ENCODE assay signal across 28 cellular contexts in the genomic region with DNA sequence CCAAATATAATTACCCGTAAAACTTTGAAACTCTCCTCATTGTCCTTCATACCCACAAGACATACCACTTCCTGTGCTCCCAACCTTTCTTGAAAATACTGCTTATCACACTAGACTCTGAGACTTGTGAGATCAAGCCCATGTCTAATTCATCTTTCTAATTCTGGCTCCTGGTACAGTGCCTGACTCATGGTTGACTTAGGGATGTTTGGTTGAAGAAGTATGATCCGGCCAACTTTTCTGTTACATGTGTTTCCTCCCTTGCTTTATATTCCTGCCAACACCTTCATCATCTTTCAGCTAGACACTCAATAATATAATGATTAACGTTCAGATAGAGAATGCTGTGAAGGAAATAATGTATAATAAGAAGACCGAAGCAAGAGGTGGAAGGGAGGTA.
"Had no signal": no experiment of that assay in that cellular context is flagged by ENCODE, and none has a peak within 500 bp of the region (broad histone marks: within the 10 kb centered on the region; RNA-seq: fewer than 3 reads in every experiment).

No MANE protein-coding gene starts in this region.

- H3K27ac Mint-ChIP-seq: natural killer cell; nephron; neural progenitor cell; progenitor cell of endocrine pancreas; stimulated activated memory B cell treated with anti-CD40 and anti-IgM and Interleukin-4, amounts not matched to agents 10 μg/mL and 1 μg/mL and 100 μg/mL, for 72 hours; stimulated activated naive CD8-positive, alpha-beta T cell treated with anti-CD3 and anti-CD28 coated beads, Interleukin-15, amount 100 ng/mL, for 72 hours; type B pancreatic cell had no signal

- H3K4me3 Mint-ChIP-seq: natural killer cell; nephron; neural progenitor cell; stimulated activated memory B cell treated with anti-CD40 and anti-IgM and Interleukin-4, amounts not matched to agents 10 μg/mL and 1 μg/mL and 100 μg/mL, for 72 hours; stimulated activated naive CD8-positive, alpha-beta T cell treated with anti-CD3 and anti-CD28 coated beads, Interleukin-15, amount 100 ng/mL, for 72 hours; type B pancreatic cell had no signal

- H3K27me3 Mint-ChIP-seq: progenitor cell of endocrine pancreas, type B pancreatic cell had no signal

- H3K4me1 Mint-ChIP-seq: natural killer cell; neural progenitor cell; stimulated activated memory B cell treated with anti-CD40 and anti-IgM and Interleukin-4, amounts not matched to agents 10 μg/mL and 1 μg/mL and 100 μg/mL, for 72 hours; stimulated activated naive CD8-positive, alpha-beta T cell treated with anti-CD3 and anti-CD28 coated beads, Interleukin-15, amount 100 ng/mL, for 72 hours had no signal

- DNase-seq: natural killer cell; occipital lobe; ovary; posterior cingulate gyrus; psoas muscle; right cardiac atrium; right lobe of liver; sigmoid colon; small intestine; stimulated activated CD4-positive, alpha-beta T cell treated with anti-CD3 and anti-CD28 coated beads, Interleukin-15, amount 100 ng/mL, for 24 hours; stimulated activated CD4-positive, alpha-beta T cell treated with anti-CD3 and anti-CD28 coated beads, Interleukin-2, amount 100 ng/mL, for 24 hours; stimulated activated CD4-positive, alpha-beta T cell treated with anti-CD3 and anti-CD28 coated beads, Interleukin-2, amount 100 ng/mL, for 48 hours; stimulated activated CD4-positive, alpha-beta T cell treated with anti-CD3 and anti-CD28 coated beads, Interleukin-4, amount 100 ng/mL, for 4 hours; stimulated activated CD8-positive, alpha-beta memory T cell treated with anti-CD3 and anti-CD28 coated beads, Interleukin-4, amount 100 ng/mL, for 48 hours; stimulated activated naive CD4-positive, alpha-beta T cell; stimulated activated naive CD8-positive, alpha-beta T cell treated with anti-CD3 and anti-CD28 coated beads, Interleukin-15, amount 100 ng/mL, for 72 hours; stimulated activated naive CD8-positive, alpha-beta T cell treated with anti-CD3 and anti-CD28 coated beads, Interleukin-15, Interleukin-2, amounts not matched to agents 100 U/mL and 50 U/mL, for 24 hours; substantia nigra; testis; tibial artery; transverse colon; upper lobe of right lung; uterus had no signal
